In genomic region chr4:105352826-105353225, GRCh38 we compare ENCODE assay signal across 10 cellular contexts.
DNase-seq lines count a peak whose midpoint lies in the region; ATAC-seq and TF ChIP-seq lines count a peak whose summit lies in the region.
"Had no signal": no experiment of that assay in that cellular context is flagged by ENCODE, and none has a peak within 500 bp of the region (broad histone marks: within the 10 kb centered on the region; RNA-seq: fewer than 3 reads in every experiment).

No MANE protein-coding gene starts in this region.

- H3K27ac ChIP-seq in OCI-LY3 (ENCODE audit: low read length) (no peak overlapping the region), hepatocyte (no peak overlapping the region)
- H3K27ac ChIP-seq: cardiac muscle cell, thyroid gland had no signal

- no peaks in the 10 kb centered on the region for H3K27me3 Mint-ChIP-seq in activated naive CD4-positive, alpha-beta T cell treated with anti-CD3 and anti-CD28 coated beads for 36 hours (ENCODE audit: low read depth)
- H3K27me3 Mint-ChIP-seq in stimulated activated naive CD8-positive, alpha-beta T cell treated with anti-CD3 and anti-CD28 coated beads, Interleukin-15, Interleukin-2, amounts not matched to agents 100 ng/mL and 50 ng/mL, for 24 hours = no peaks in the 10 kb centered on the region

- H2AFZ ChIP-seq in OCI-LY3 (ENCODE audit: low read depth, low read length) (no peak overlapping the region), hepatocyte (no peak overlapping the region)

- no peak overlapping the region for H3K9ac ChIP-seq in OCI-LY3 (ENCODE audit: low read length)

- H3K4me1 ChIP-seq in OCI-LY3 (ENCODE audit: low read length) (peaks cover 23% of the 10 kb centered on the region), hepatocyte (ENCODE audit: insufficient read depth) (no peaks in the 10 kb centered on the region)
- H3K4me1 ChIP-seq: thyroid gland had no signal

- H3K9me2 ChIP-seq in hepatocyte (replicated peaks; ENCODE audit: insufficient read depth) = no peaks in the 10 kb centered on the region

- H4K20me1 ChIP-seq in OCI-LY3 (ENCODE audit: insufficient read depth, low read length) (no peaks in the 10 kb centered on the region), hepatocyte (ENCODE audit: insufficient read depth, poor library complexity, severe bottlenecking) (no peaks in the 10 kb centered on the region)

- WGBS in hepatocyte (ENCODE audit: low lambda C conversion rate, missing lambda C conversion rate) = 70% methylated on average over 3 of the region's 3 CpGs

- H3K9me3 Mint-ChIP-seq in activated naive CD4-positive, alpha-beta T cell treated with anti-CD3 and anti-CD28 coated beads, Interleukin-2, amount 50 U/mL, for 72 hours = peaks cover 0 to 7% of the 10 kb centered on the region in 2 donors
- no peaks in the 10 kb centered on the region for H3K9me3 Mint-ChIP-seq in activated naive CD4-positive, alpha-beta T cell treated with anti-CD3 and anti-CD28 coated beads for 36 hours
- H3K9me3 Mint-ChIP-seq in stimulated activated naive CD8-positive, alpha-beta T cell treated with anti-CD3 and anti-CD28 coated beads, Interleukin-15, Interleukin-2, amounts not matched to agents 100 ng/mL and 50 ng/mL, for 24 hours = no peaks in the 10 kb centered on the region

- intact Hi-C loops in activated naive CD4-positive, alpha-beta T cell treated with anti-CD3 and anti-CD28 coated beads for 36 hours (cut with micrococcal nuclease) = no loop called here

- TF ChIP-seq CTCF in OCI-LY3 (IDR thresholded peaks at IDR 0.05; ENCODE audit: low read depth, low read length) (no peak), hepatocyte (IDR thresholded peaks at IDR 0.05; ENCODE audit: poor library complexity) (no peak)

- DNase-seq in activated naive CD4-positive, alpha-beta T cell treated with anti-CD3 and anti-CD28 coated beads, Interleukin-2, amount 50 U/mL, for 72 hours (ENCODE audit: low spot score in 2 of 2) = no peak
- no peak for DNase-seq in activated naive CD4-positive, alpha-beta T cell treated with anti-CD3 and anti-CD28 coated beads for 36 hours
- no peak for DNase-seq in hepatocyte (ENCODE audit: low spot score)
- no peak for DNase-seq in cerebellar cortex (ENCODE audit: low spot score)
- no peak for DNase-seq in NCI-H226
- DNase-seq: thyroid gland had no signal

- H3K27ac Mint-ChIP-seq in activated naive CD4-positive, alpha-beta T cell treated with anti-CD3 and anti-CD28 coated beads, Interleukin-2, amount 50 U/mL, for 72 hours = no peak overlapping the region
- H3K27ac Mint-ChIP-seq in activated naive CD4-positive, alpha-beta T cell treated with anti-CD3 and anti-CD28 coated beads for 36 hours = no peak overlapping the region
- peak overlapping the region; percentile 19 for H3K27ac Mint-ChIP-seq in stimulated activated naive CD8-positive, alpha-beta T cell treated with anti-CD3 and anti-CD28 coated beads, Interleukin-15, Interleukin-2, amounts not matched to agents 100 ng/mL and 50 ng/mL, for 24 hours

- H3K36me3 ChIP-seq in OCI-LY3 (replicated peaks; ENCODE audit: low read depth, low read length) = no peaks in the 10 kb centered on the region
- H3K36me3 ChIP-seq in hepatocyte (replicated peaks; ENCODE audit: insufficient read depth, low read depth) = no peaks in the 10 kb centered on the region
- H3K36me3 ChIP-seq: cardiac muscle cell, thyroid gland had no signal

- CTCF ChIA-PET in activated naive CD4-positive, alpha-beta T cell treated with anti-CD3 and anti-CD28 coated beads for 36 hours (lab: Charles Lee) = no interaction called here

- H3K9me3 ChIP-seq in OCI-LY3 (ENCODE audit: insufficient read depth, low read length) (no peaks in the 10 kb centered on the region), hepatocyte (ENCODE audit: low read depth) (no peaks in the 10 kb centered on the region)
- H3K9me3 ChIP-seq: thyroid gland had no signal

- H3K4me1 Mint-ChIP-seq in activated naive CD4-positive, alpha-beta T cell treated with anti-CD3 and anti-CD28 coated beads for 36 hours (ENCODE audit: low read depth) = peaks cover 9% of the 10 kb centered on the region
- peaks cover 18% of the 10 kb centered on the region for H3K4me1 Mint-ChIP-seq in stimulated activated naive CD8-positive, alpha-beta T cell treated with anti-CD3 and anti-CD28 coated beads, Interleukin-15, Interleukin-2, amounts not matched to agents 100 ng/mL and 50 ng/mL, for 24 hours (ENCODE audit: low read depth)

- H3K4me2 ChIP-seq in OCI-LY3 (ENCODE audit: low read length) = 0 out of 2 replicates have a peak overlapping the region, but pooled peaks have one; percentile 11
- H3K4me2 ChIP-seq in hepatocyte = no peak overlapping the region

- peak; percentile 80 to 81 for ATAC-seq in activated naive CD4-positive, alpha-beta T cell treated with anti-CD3 and anti-CD28 coated beads, Interleukin-2, amount 50 U/mL, for 72 hours
- peak; percentile 89 for ATAC-seq in HG02759 (IDR thresholded peaks at IDR 0.05; ENCODE audit: unreplicated experiment)

- H3K27me3 ChIP-seq in OCI-LY3 (ENCODE audit: low read depth, low read length) (no peaks in the 10 kb centered on the region), hepatocyte (no peaks in the 10 kb centered on the region)
- H3K27me3 ChIP-seq: cardiac muscle cell, thyroid gland had no signal

- H3K4me3 Mint-ChIP-seq in activated naive CD4-positive, alpha-beta T cell treated with anti-CD3 and anti-CD28 coated beads for 36 hours = no peak overlapping the region
- H3K4me3 Mint-ChIP-seq in stimulated activated naive CD8-positive, alpha-beta T cell treated with anti-CD3 and anti-CD28 coated beads, Interleukin-15, Interleukin-2, amounts not matched to agents 100 ng/mL and 50 ng/mL, for 24 hours = peak overlapping the region; percentile 22

- no peak overlapping the region for H3K4me3 ChIP-seq in OCI-LY3 (ENCODE audit: low read length)
- H3K4me3 ChIP-seq in hepatocyte = no peak overlapping the region
- H3K4me3 ChIP-seq: cardiac muscle cell, thyroid gland had no signal

- H3K79me2 ChIP-seq in OCI-LY3 (ENCODE audit: low read length) (no peaks in the 10 kb centered on the region), hepatocyte (no peaks in the 10 kb centered on the region)

- H3K36me3 Mint-ChIP-seq in activated naive CD4-positive, alpha-beta T cell treated with anti-CD3 and anti-CD28 coated beads, Interleukin-2, amount 50 U/mL, for 72 hours = peaks cover 0 to 5% of the 10 kb centered on the region in 2 donors
- peaks cover 8% of the 10 kb centered on the region for H3K36me3 Mint-ChIP-seq in activated naive CD4-positive, alpha-beta T cell treated with anti-CD3 and anti-CD28 coated beads for 36 hours (ENCODE audit: low read depth)
- H3K36me3 Mint-ChIP-seq in stimulated activated naive CD8-positive, alpha-beta T cell treated with anti-CD3 and anti-CD28 coated beads, Interleukin-15, Interleukin-2, amounts not matched to agents 100 ng/mL and 50 ng/mL, for 24 hours (ENCODE audit: low read depth) = no peaks in the 10 kb centered on the region
